In the genomic region with DNA sequence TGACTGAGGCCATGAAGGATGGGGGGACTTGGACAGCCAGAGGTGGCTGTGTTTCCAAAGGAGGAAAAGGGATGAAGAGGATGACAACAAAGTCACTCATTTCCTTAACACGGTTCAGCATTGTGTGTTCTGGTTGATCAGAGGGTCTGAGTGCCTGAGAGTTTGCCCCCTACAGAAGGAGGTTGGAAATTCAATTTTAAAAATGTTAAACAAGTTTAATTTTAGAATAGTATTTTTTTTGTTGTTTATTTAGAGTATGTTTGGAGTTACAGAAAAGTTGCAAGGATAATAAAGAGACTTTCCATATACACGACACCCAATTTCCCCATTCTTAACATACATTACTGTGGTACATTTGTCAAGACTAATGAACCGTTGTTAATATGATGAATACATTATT, we compare ENCODE assay signal across 3 cellular contexts.
TF ChIP-seq lines count a peak whose summit lies in the region.

No MANE protein-coding gene starts in this region.

TF ChIP-seq in SK-N-SH, 30 proteins besides CTCF, POLR2A, EP300 and RAD21:
- TF ChIP-seq TEAD4 (IDR thresholded peaks at IDR 0.05; ENCODE audit: borderline replicate concordance, insufficient read depth) (no peak), YY1 (IDR thresholded peaks at IDR 0.05; ENCODE audit: low read depth) (no peak), FOXJ3 (CRISPR knock-in tag; IDR thresholded peaks at IDR 0.05) (no peak), JUND (IDR thresholded peaks at IDR 0.05) (no peak), MEF2A (IDR thresholded peaks at IDR 0.05; ENCODE audit: borderline replicate concordance, low read depth) (no peak), FOXM1 (IDR thresholded peaks at IDR 0.05; ENCODE audit: low read depth) (no peak), RFX5 (IDR thresholded peaks at IDR 0.05; ENCODE audit: low read length) (no peak), RXRA (IDR thresholded peaks at IDR 0.05; ENCODE audit: borderline replicate concordance, low read depth) (no peak), TAF1 (IDR thresholded peaks at IDR 0.05; ENCODE audit: borderline replicate concordance, low read depth, low read length) (no peak), GATA2 (CRISPR knock-in tag; IDR thresholded peaks at IDR 0.05) (no peak), GABPA (IDR thresholded peaks at IDR 0.05; ENCODE audit: low read depth) (no peak), TCF12 (IDR thresholded peaks at IDR 0.05) (no peak), MXI1 (IDR thresholded peaks at IDR 0.05; ENCODE audit: low read depth, low read length) (no peak), SMC3 (IDR thresholded peaks at IDR 0.05; ENCODE audit: low read depth, low read length) (no peak), NRF1 (IDR thresholded peaks at IDR 0.05; ENCODE audit: low read depth, low read length) (no peak), ELF1 (IDR thresholded peaks at IDR 0.05) (no peak)
- TF ChIP-seq, protein P1, sequence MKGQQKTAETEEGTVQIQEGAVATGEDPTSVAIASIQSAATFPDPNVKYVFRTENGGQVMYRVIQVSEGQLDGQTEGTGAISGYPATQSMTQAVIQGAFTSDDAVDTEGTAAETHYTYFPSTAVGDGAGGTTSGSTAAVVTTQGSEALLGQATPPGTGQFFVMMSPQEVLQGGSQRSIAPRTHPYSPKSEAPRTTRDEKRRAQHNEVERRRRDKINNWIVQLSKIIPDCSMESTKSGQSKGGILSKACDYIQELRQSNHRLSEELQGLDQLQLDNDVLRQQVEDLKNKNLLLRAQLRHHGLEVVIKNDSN (IDR thresholded peaks at IDR 0.05; ENCODE audit: borderline replicate concordance, low read depth): no peak

TF ChIP-seq in SK-N-SH treated with all-trans-retinoic acid at 6 μM for 48 hours, 23 proteins besides CTCF, POLR2A, EP300 and RAD21:
- TF ChIP-seq SNAI2 (CRISPR knock-in tag; IDR thresholded peaks at IDR 0.05) (no peak), TOX (CRISPR knock-in tag; IDR thresholded peaks at IDR 0.05; ENCODE audit: borderline replicate concordance) (no peak), ZNF70 (CRISPR knock-in tag; IDR thresholded peaks at IDR 0.05) (no peak), CSDC2 (CRISPR knock-in tag; IDR thresholded peaks at IDR 0.05) (no peak), CREB5 (CRISPR knock-in tag; IDR thresholded peaks at IDR 0.05; ENCODE audit: low read depth) (no peak), RARB (CRISPR knock-in tag; IDR thresholded peaks at IDR 0.05) (no peak), ZNF565 (CRISPR knock-in tag; conservative IDR thresholded peaks at IDR 0.05; ENCODE audit: low read depth) (no peak), GLIS3 (CRISPR knock-in tag; IDR thresholded peaks at IDR 0.05) (no peak), TCF4 (CRISPR knock-in tag; IDR thresholded peaks at IDR 0.05; ENCODE audit: borderline replicate concordance) (no peak), PPARA (CRISPR knock-in tag; IDR thresholded peaks at IDR 0.05; ENCODE audit: borderline replicate concordance) (no peak), ZC3H10 (CRISPR knock-in tag; IDR thresholded peaks at IDR 0.05) (no peak), BACH2 (CRISPR knock-in tag; IDR thresholded peaks at IDR 0.05; ENCODE audit: borderline replicate concordance) (no peak), ZNF8 (CRISPR knock-in tag; IDR thresholded peaks at IDR 0.05) (no peak), ARNTL (CRISPR knock-in tag; IDR thresholded peaks at IDR 0.05; ENCODE audit: borderline replicate concordance, low read depth) (no peak), POU6F1 (CRISPR knock-in tag; IDR thresholded peaks at IDR 0.05; ENCODE audit: borderline replicate concordance, low read depth) (no peak), ZFP3 (CRISPR knock-in tag; IDR thresholded peaks at IDR 0.05) (no peak), OSR1 (CRISPR knock-in tag; IDR thresholded peaks at IDR 0.05) (no peak), ESRRG (CRISPR knock-in tag; IDR thresholded peaks at IDR 0.05) (no peak)
- TF ChIP-seq, protein P2, sequence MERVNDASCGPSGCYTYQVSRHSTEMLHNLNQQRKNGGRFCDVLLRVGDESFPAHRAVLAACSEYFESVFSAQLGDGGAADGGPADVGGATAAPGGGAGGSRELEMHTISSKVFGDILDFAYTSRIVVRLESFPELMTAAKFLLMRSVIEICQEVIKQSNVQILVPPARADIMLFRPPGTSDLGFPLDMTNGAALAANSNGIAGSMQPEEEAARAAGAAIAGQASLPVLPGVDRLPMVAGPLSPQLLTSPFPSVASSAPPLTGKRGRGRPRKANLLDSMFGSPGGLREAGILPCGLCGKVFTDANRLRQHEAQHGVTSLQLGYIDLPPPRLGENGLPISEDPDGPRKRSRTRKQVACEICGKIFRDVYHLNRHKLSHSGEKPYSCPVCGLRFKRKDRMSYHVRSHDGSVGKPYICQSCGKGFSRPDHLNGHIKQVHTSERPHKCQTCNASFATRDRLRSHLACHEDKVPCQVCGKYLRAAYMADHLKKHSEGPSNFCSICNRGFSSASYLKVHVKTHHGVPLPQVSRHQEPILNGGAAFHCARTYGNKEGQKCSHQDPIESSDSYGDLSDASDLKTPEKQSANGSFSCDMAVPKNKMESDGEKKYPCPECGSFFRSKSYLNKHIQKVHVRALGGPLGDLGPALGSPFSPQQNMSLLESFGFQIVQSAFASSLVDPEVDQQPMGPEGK (CRISPR knock-in tag; IDR thresholded peaks at IDR 0.05; ENCODE audit: borderline replicate concordance): no peak

TF ChIP-seq in H1, 55 proteins besides CTCF, POLR2A, EP300 and RAD21:
- TF ChIP-seq, protein P3, sequence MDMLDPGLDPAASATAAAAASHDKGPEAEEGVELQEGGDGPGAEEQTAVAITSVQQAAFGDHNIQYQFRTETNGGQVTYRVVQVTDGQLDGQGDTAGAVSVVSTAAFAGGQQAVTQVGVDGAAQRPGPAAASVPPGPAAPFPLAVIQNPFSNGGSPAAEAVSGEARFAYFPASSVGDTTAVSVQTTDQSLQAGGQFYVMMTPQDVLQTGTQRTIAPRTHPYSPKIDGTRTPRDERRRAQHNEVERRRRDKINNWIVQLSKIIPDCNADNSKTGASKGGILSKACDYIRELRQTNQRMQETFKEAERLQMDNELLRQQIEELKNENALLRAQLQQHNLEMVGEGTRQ (IDR thresholded peaks at IDR 0.05; ENCODE audit: low read length): no peak
- no peak for TF ChIP-seq CBX8 (IDR thresholded peaks at IDR 0.05; ENCODE audit: borderline replicate concordance, low read depth, low read length)
- no peak for TF ChIP-seq SUZ12 (IDR thresholded peaks at IDR 0.05; ENCODE audit: low read length)
- TF ChIP-seq POU5F1 (IDR thresholded peaks at IDR 0.05; ENCODE audit: low read depth, low read length): no peak
- no peak for TF ChIP-seq SRF (IDR thresholded peaks at IDR 0.05; ENCODE audit: low read depth, low read length)
- TF ChIP-seq TAF7 (optimal IDR thresholded peaks at IDR 0.05; ENCODE audit: borderline replicate concordance, low read depth, low read length): no peak
- TF ChIP-seq, protein P4, sequence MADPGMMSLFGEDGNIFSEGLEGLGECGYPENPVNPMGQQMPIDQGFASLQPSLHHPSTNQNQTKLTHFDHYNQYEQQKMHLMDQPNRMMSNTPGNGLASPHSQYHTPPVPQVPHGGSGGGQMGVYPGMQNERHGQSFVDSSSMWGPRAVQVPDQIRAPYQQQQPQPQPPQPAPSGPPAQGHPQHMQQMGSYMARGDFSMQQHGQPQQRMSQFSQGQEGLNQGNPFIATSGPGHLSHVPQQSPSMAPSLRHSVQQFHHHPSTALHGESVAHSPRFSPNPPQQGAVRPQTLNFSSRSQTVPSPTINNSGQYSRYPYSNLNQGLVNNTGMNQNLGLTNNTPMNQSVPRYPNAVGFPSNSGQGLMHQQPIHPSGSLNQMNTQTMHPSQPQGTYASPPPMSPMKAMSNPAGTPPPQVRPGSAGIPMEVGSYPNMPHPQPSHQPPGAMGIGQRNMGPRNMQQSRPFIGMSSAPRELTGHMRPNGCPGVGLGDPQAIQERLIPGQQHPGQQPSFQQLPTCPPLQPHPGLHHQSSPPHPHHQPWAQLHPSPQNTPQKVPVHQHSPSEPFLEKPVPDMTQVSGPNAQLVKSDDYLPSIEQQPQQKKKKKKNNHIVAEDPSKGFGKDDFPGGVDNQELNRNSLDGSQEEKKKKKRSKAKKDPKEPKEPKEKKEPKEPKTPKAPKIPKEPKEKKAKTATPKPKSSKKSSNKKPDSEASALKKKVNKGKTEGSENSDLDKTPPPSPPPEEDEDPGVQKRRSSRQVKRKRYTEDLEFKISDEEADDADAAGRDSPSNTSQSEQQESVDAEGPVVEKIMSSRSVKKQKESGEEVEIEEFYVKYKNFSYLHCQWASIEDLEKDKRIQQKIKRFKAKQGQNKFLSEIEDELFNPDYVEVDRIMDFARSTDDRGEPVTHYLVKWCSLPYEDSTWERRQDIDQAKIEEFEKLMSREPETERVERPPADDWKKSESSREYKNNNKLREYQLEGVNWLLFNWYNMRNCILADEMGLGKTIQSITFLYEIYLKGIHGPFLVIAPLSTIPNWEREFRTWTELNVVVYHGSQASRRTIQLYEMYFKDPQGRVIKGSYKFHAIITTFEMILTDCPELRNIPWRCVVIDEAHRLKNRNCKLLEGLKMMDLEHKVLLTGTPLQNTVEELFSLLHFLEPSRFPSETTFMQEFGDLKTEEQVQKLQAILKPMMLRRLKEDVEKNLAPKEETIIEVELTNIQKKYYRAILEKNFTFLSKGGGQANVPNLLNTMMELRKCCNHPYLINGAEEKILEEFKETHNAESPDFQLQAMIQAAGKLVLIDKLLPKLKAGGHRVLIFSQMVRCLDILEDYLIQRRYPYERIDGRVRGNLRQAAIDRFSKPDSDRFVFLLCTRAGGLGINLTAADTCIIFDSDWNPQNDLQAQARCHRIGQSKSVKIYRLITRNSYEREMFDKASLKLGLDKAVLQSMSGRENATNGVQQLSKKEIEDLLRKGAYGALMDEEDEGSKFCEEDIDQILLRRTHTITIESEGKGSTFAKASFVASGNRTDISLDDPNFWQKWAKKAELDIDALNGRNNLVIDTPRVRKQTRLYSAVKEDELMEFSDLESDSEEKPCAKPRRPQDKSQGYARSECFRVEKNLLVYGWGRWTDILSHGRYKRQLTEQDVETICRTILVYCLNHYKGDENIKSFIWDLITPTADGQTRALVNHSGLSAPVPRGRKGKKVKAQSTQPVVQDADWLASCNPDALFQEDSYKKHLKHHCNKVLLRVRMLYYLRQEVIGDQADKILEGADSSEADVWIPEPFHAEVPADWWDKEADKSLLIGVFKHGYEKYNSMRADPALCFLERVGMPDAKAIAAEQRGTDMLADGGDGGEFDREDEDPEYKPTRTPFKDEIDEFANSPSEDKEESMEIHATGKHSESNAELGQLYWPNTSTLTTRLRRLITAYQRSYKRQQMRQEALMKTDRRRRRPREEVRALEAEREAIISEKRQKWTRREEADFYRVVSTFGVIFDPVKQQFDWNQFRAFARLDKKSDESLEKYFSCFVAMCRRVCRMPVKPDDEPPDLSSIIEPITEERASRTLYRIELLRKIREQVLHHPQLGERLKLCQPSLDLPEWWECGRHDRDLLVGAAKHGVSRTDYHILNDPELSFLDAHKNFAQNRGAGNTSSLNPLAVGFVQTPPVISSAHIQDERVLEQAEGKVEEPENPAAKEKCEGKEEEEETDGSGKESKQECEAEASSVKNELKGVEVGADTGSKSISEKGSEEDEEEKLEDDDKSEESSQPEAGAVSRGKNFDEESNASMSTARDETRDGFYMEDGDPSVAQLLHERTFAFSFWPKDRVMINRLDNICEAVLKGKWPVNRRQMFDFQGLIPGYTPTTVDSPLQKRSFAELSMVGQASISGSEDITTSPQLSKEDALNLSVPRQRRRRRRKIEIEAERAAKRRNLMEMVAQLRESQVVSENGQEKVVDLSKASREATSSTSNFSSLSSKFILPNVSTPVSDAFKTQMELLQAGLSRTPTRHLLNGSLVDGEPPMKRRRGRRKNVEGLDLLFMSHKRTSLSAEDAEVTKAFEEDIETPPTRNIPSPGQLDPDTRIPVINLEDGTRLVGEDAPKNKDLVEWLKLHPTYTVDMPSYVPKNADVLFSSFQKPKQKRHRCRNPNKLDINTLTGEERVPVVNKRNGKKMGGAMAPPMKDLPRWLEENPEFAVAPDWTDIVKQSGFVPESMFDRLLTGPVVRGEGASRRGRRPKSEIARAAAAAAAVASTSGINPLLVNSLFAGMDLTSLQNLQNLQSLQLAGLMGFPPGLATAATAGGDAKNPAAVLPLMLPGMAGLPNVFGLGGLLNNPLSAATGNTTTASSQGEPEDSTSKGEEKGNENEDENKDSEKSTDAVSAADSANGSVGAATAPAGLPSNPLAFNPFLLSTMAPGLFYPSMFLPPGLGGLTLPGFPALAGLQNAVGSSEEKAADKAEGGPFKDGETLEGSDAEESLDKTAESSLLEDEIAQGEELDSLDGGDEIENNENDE (IDR thresholded peaks at IDR 0.05; ENCODE audit: insufficient replicate concordance, low read length): no peak
- TF ChIP-seq ATF3 (IDR thresholded peaks at IDR 0.05; ENCODE audit: insufficient read depth, low read depth, low read length): no peak
- TF ChIP-seq RNF2 (IDR thresholded peaks at IDR 0.05; ENCODE audit: borderline replicate concordance, low read depth, low read length, missing control alignments, poor library complexity, severe bottlenecking): no peak
- no peak for TF ChIP-seq BCL11A (IDR thresholded peaks at IDR 0.05; ENCODE audit: low read depth in 2 of 2, low read length in 2 of 2)
- TF ChIP-seq RFX5 (IDR thresholded peaks at IDR 0.05; ENCODE audit: borderline replicate concordance, low read depth, low read length): no peak
- TF ChIP-seq SIRT6 (IDR thresholded peaks at IDR 0.05; ENCODE audit: low read length): no peak
- TF ChIP-seq SP1 (IDR thresholded peaks at IDR 0.05; ENCODE audit: low read depth, low read length): no peak
- TF ChIP-seq TCF12 (IDR thresholded peaks at IDR 0.05; ENCODE audit: low read depth, low read length): no peak
- TF ChIP-seq CREB1 (IDR thresholded peaks at IDR 0.05): no peak
- TF ChIP-seq HDAC6 (IDR thresholded peaks at IDR 0.05; ENCODE audit: low read depth, low read length): no peak
- TF ChIP-seq KDM5A (IDR thresholded peaks at IDR 0.05; ENCODE audit: low read length): no peak
